23 cellular contexts compared by ENCODE assay signal in genomic region chr4:141098163-141098562, GRCh38. TPM values are rescaled to one million over a fixed set of nuclear protein-coding genes. Genes with fewer than 3 reads are reported as not detected.
"Had no signal": no experiment of that assay in that cellular context is flagged by ENCODE, and none has a peak within 500 bp of the region (broad histone marks: within the 10 kb centered on the region; RNA-seq: fewer than 3 reads in every experiment).

No MANE protein-coding gene starts in this region.

- DNase-seq: colonic mucosa; cortex of kidney; dermis blood vessel endothelial cell; dorsolateral prefrontal cortex; effector CD4-positive, alpha-beta T cell; effector CD8-positive, alpha-beta T cell; effector memory CD4-positive, alpha-beta T cell; effector memory CD8-positive, alpha-beta T cell; endodermal cell; erythroblast; esophagus squamous epithelium; foreskin fibroblast; foreskin keratinocyte; foreskin melanocyte; gastrocnemius medialis; glutamatergic neuron; head of caudate nucleus; heart left ventricle had no signal

- H3K4me3 ChIP-seq: colonic mucosa, coronary artery, dorsolateral prefrontal cortex, esophagus muscularis mucosa, esophagus squamous epithelium, gastrocnemius medialis, gastroesophageal sphincter, heart left ventricle had no signal

- H3K27ac ChIP-seq: colonic mucosa, coronary artery, dorsolateral prefrontal cortex, epithelial cell of prostate, esophagus muscularis mucosa, esophagus squamous epithelium, foreskin keratinocyte, gastrocnemius medialis, gastroesophageal sphincter, heart left ventricle had no signal

- H3K9me3 ChIP-seq: colonic mucosa, esophagus squamous epithelium, gastrocnemius medialis, gastroesophageal sphincter had no signal

- H3K27me3 ChIP-seq: colonic mucosa, dorsolateral prefrontal cortex, esophagus muscularis mucosa, esophagus squamous epithelium, foreskin keratinocyte, gastrocnemius medialis, gastroesophageal sphincter, heart left ventricle had no signal

- H3K4me1 ChIP-seq: colonic mucosa, gastrocnemius medialis had no signal

- ATAC-seq: effector memory CD8-positive, alpha-beta T cell; esophagus mucosa; foreskin keratinocyte; gastrocnemius medialis; gastroesophageal sphincter had no signal

- H3K36me3 ChIP-seq: colonic mucosa, esophagus muscularis mucosa, esophagus squamous epithelium, gastrocnemius medialis, gastroesophageal sphincter, heart left ventricle had no signal

RNA-seq across cellular contexts. Expression of gene RNF150, which starts 35.1 kb away (rescaled TPM):
- total RNA-seq: foreskin keratinocyte had no signal
- polyA plus RNA-seq: foreskin keratinocyte had no signal
